28 cellular contexts compared by ENCODE assay signal in the genomic region with DNA sequence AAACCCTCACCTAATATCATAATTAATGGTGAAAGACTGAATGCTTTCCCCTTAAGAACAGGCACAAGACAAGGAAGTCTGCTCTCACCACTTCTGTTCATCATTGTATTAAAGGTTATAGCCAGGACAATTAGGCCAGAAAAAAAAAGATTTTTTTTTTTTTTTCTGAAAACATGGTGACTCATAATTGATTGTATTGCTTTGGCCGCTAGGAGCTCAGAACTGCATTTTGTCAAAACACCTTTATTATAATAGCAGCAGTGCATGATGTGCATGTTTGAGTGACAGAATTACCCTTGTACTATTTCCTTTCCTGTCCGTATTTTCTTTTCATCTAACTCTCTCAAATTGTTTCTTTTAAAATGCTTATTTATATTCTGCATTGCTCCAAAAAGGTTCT.
DNase-seq lines count a peak whose midpoint lies in the region; ATAC-seq, FAIRE-seq and TF ChIP-seq lines count a peak whose summit lies in the region.
"Had no signal": no experiment of that assay in that cellular context is flagged by ENCODE, and none has a peak within 500 bp of the region (broad histone marks: within the 10 kb centered on the region; RNA-seq: fewer than 3 reads in every experiment).

No MANE protein-coding gene starts in this region.

- no peak overlapping the region for H2AFZ ChIP-seq in astrocyte (ENCODE audit: low read depth, low read length)

- H3K4me2 ChIP-seq in astrocyte (ENCODE audit: low read length), result no peak overlapping the region

- H3K4me3 ChIP-seq in astrocyte (ENCODE audit: insufficient read depth, low read depth, low read length) (no peak overlapping the region), epithelial cell of esophagus (ENCODE audit: low read length) (no peak overlapping the region), adrenal gland (no peak overlapping the region)
- H3K4me3 ChIP-seq: left ventricle myocardium inferior, thyroid gland had no signal

- H3K27ac ChIP-seq in astrocyte (ENCODE audit: low read depth, low read length) (no peak overlapping the region), substantia nigra (ENCODE audit: low read depth, low read length, poor library complexity, severe bottlenecking) (no peak overlapping the region), adrenal gland (no peak overlapping the region)
- H3K27ac ChIP-seq: HL-60, left ventricle myocardium inferior, thyroid gland, VCaP had no signal

- intact Hi-C loops in natural killer cell (cut with micrococcal nuclease) (no loop called here), adrenal gland (cut with DNase I) (no loop called here)
- intact Hi-C loops in activated T-helper 2 cell treated with anti-CD3 and anti-CD28 coated beads, Interferon-gamma antibody, Interleukin-2, Interleukin-4, amounts not matched to agents 10 μg/mL and 5 μg/mL and 100 μg/mL, durations not matched to agents 14 hours and 24 hours and 36 hours (cut with micrococcal nuclease), result no loop called here

- H3K27ac Mint-ChIP-seq in natural killer cell (peak overlapping the region; percentile 17 to 84), astrocyte (ENCODE audit: unreplicated experiment) (no peak overlapping the region)
- no peak overlapping the region for H3K27ac Mint-ChIP-seq in natural killer cell treated with Interleukin-12 subunit alpha and Interleukin-12 subunit beta and Interleukin-15 and Interleukin-18, amount 100 ng/mL, for 72 hours
- no peak overlapping the region for H3K27ac Mint-ChIP-seq in activated T-helper 2 cell treated with anti-CD3 and anti-CD28 coated beads, Interferon-gamma antibody, Interleukin-2, Interleukin-4, amounts not matched to agents 10 μg/mL and 5 μg/mL and 100 μg/mL, durations not matched to agents 14 hours and 24 hours and 36 hours
- H3K27ac Mint-ChIP-seq: activated CD4-positive, alpha-beta T cell treated with anti-CD3 and anti-CD28 coated beads, Interleukin-2, amount 10 ng/mL, durations not matched to agents 7 days and 5 days; dendritic cell treated with granulocyte-macrophage colony-stimulating factor and Interleukin-4, amounts not matched to agents 40 ng/mL and 50 ng/mL, for 4 days; stimulated activated naive CD8-positive, alpha-beta T cell treated with anti-CD3 and anti-CD28 coated beads, Interleukin-15, amount 100 ng/mL, for 72 hours; T-helper 2 cell treated with Interferon-gamma antibody and Interleukin-4, amounts not matched to agents 5 μg/mL and 100 μg/mL, for 36 hours had no signal

- H3K4me3 Mint-ChIP-seq in natural killer cell (no peak overlapping the region), astrocyte (ENCODE audit: unreplicated experiment) (no peak overlapping the region)
- no peak overlapping the region for H3K4me3 Mint-ChIP-seq in natural killer cell treated with Interleukin-12 subunit alpha and Interleukin-12 subunit beta and Interleukin-15 and Interleukin-18, amount 100 ng/mL, for 72 hours
- no peak overlapping the region for H3K4me3 Mint-ChIP-seq in activated T-helper 2 cell treated with anti-CD3 and anti-CD28 coated beads, Interferon-gamma antibody, Interleukin-2, Interleukin-4, amounts not matched to agents 10 μg/mL and 5 μg/mL and 100 μg/mL, durations not matched to agents 14 hours and 24 hours and 36 hours (ENCODE audit: low read depth)
- H3K4me3 Mint-ChIP-seq: activated CD4-positive, alpha-beta T cell treated with anti-CD3 and anti-CD28 coated beads, Interleukin-2, amount 10 ng/mL, durations not matched to agents 7 days and 5 days; dendritic cell treated with granulocyte-macrophage colony-stimulating factor and Interleukin-4, amounts not matched to agents 40 ng/mL and 50 ng/mL, for 4 days; stimulated activated naive CD8-positive, alpha-beta T cell treated with anti-CD3 and anti-CD28 coated beads, Interleukin-15, amount 100 ng/mL, for 72 hours; T-helper 2 cell treated with Interferon-gamma antibody and Interleukin-4, amounts not matched to agents 5 μg/mL and 100 μg/mL, for 36 hours had no signal

- TF ChIP-seq CTCF in natural killer cell (IDR thresholded peaks at IDR 0.05), result no peak
- peak; percentile 17 for TF ChIP-seq CTCF in astrocyte (IDR thresholded peaks at IDR 0.05; ENCODE audit: insufficient read depth, low read depth, low read length)
- TF ChIP-seq CTCF in epithelial cell of esophagus (IDR thresholded peaks at IDR 0.05; ENCODE audit: insufficient read depth, low read depth, low read length, missing control alignments), result peak; percentile 12
- TF ChIP-seq CTCF in adrenal gland (IDR thresholded peaks at IDR 0.05), result peak in 1 of 6 experiments; percentile 0

- H3K79me2 ChIP-seq in astrocyte (ENCODE audit: insufficient read depth, low read length), result no peaks in the 10 kb centered on the region

- no peak for FAIRE-seq in astrocyte (lab: Jason Lieb, UNC)
- FAIRE-seq: small intestine had no signal

- no peak for ATAC-seq in natural killer cell
- ATAC-seq in natural killer cell treated with Interleukin-12 subunit alpha and Interleukin-12 subunit beta and Interleukin-15 and Interleukin-18, amount 100 ng/mL, for 72 hours, result no peak
- ATAC-seq: stimulated activated naive CD8-positive, alpha-beta T cell treated with anti-CD3 and anti-CD28 coated beads, Interleukin-15, amount 100 ng/mL, for 72 hours had no signal

- H3K9me3 ChIP-seq in astrocyte (ENCODE audit: insufficient read depth, low read depth, low read length) (no peaks in the 10 kb centered on the region), adrenal gland (replicated peaks in 1 of 3) (no peaks in the 10 kb centered on the region)
- H3K9me3 ChIP-seq: BE2C, left ventricle myocardium inferior, thyroid gland had no signal

- DNase-seq in natural killer cell (no peak), astrocyte (ENCODE audit: low read depth) (no peak), epithelial cell of esophagus (ENCODE audit: low read depth) (no peak), substantia nigra (lab: John Stamatoyannopoulos, UW) (no peak), NCI-H1417 treated with DMSO at 0.1 percent for 48 hours (lab: John Stamatoyannopoulos, UW) (no peak), adrenal gland (no peak)
- no peak for DNase-seq in natural killer cell treated with Interleukin-12 subunit alpha and Interleukin-12 subunit beta and Interleukin-15 and Interleukin-18, amount 100 ng/mL, for 72 hours (ENCODE audit: low spot score)
- DNase-seq in activated T-helper 2 cell treated with anti-CD3 and anti-CD28 coated beads, Interferon-gamma antibody, Interleukin-2, Interleukin-4, amounts not matched to agents 10 μg/mL and 5 μg/mL and 100 μg/mL, durations not matched to agents 14 hours and 24 hours and 36 hours (ENCODE audit: low spot score), result no peak
- DNase-seq: activated CD4-positive, alpha-beta T cell treated with anti-CD3 and anti-CD28 coated beads, Interleukin-2, amount 10 ng/mL, durations not matched to agents 7 days and 5 days; activated naive CD4-positive, alpha-beta T cell treated with Interleukin-2 at 50 U/mL for 16 hours; activated T-cell treated with anti-CD3 and anti-CD28 coated beads, Interleukin-2, amount 50 U/mL, for 48 hours; BE2C; caudate nucleus; COR-L47; glutamatergic neuron; islet precursor cell; Karpas-422; left ventricle myocardium inferior; NCI-H146; NCI-H446 treated with DMSO at 0.1 percent for 48 hours; retina; small intestine; stimulated activated naive CD8-positive, alpha-beta T cell treated with anti-CD3 and anti-CD28 coated beads, Interleukin-15, amount 100 ng/mL, for 72 hours; thyroid gland had no signal

- no peak overlapping the region for H3K9ac ChIP-seq in astrocyte (ENCODE audit: low read length)

- H3K27me3 Mint-ChIP-seq in natural killer cell (ENCODE audit: low read depth in 2 of 2) (no peaks in the 10 kb centered on the region), astrocyte (ENCODE audit: low read depth, unreplicated experiment) (no peaks in the 10 kb centered on the region)
- no peaks in the 10 kb centered on the region for H3K27me3 Mint-ChIP-seq in natural killer cell treated with Interleukin-12 subunit alpha and Interleukin-12 subunit beta and Interleukin-15 and Interleukin-18, amount 100 ng/mL, for 72 hours
- H3K27me3 Mint-ChIP-seq in activated T-helper 2 cell treated with anti-CD3 and anti-CD28 coated beads, Interferon-gamma antibody, Interleukin-2, Interleukin-4, amounts not matched to agents 10 μg/mL and 5 μg/mL and 100 μg/mL, durations not matched to agents 14 hours and 24 hours and 36 hours (ENCODE audit: low read depth), result no peaks in the 10 kb centered on the region
- H3K27me3 Mint-ChIP-seq: activated CD4-positive, alpha-beta T cell treated with anti-CD3 and anti-CD28 coated beads, Interleukin-2, amount 10 ng/mL, durations not matched to agents 7 days and 5 days; dendritic cell treated with granulocyte-macrophage colony-stimulating factor and Interleukin-4, amounts not matched to agents 40 ng/mL and 50 ng/mL, for 4 days; stimulated activated naive CD8-positive, alpha-beta T cell treated with anti-CD3 and anti-CD28 coated beads, Interleukin-15, amount 100 ng/mL, for 72 hours had no signal

- TF ChIP-seq POLR2A in adrenal gland (IDR thresholded peaks at IDR 0.05), result no peak

- H3K36me3 ChIP-seq in astrocyte (ENCODE audit: insufficient read depth, low read length), result peaks cover 14% of the 10 kb centered on the region
- peaks cover 0 to 31% of the 10 kb centered on the region in 2 donors for H3K36me3 ChIP-seq in adrenal gland (replicated peaks in 1 of 2)

- H3K4me1 ChIP-seq in astrocyte (ENCODE audit: insufficient read depth, low read length), result peaks cover 18% of the 10 kb centered on the region
- H3K4me1 ChIP-seq in adrenal gland (replicated peaks in 1 of 2), result no peaks in the 10 kb centered on the region
- H3K4me1 ChIP-seq: BE2C, thyroid gland had no signal

- H4K20me1 ChIP-seq in astrocyte (ENCODE audit: insufficient read depth, low read length), result peaks cover 5% of the 10 kb centered on the region

- H3K9me3 Mint-ChIP-seq in natural killer cell (no peaks in the 10 kb centered on the region), astrocyte (ENCODE audit: unreplicated experiment) (no peaks in the 10 kb centered on the region)
- no peaks in the 10 kb centered on the region for H3K9me3 Mint-ChIP-seq in natural killer cell treated with Interleukin-12 subunit alpha and Interleukin-12 subunit beta and Interleukin-15 and Interleukin-18, amount 100 ng/mL, for 72 hours
- H3K9me3 Mint-ChIP-seq in activated T-helper 2 cell treated with anti-CD3 and anti-CD28 coated beads, Interferon-gamma antibody, Interleukin-2, Interleukin-4, amounts not matched to agents 10 μg/mL and 5 μg/mL and 100 μg/mL, durations not matched to agents 14 hours and 24 hours and 36 hours, result no peaks in the 10 kb centered on the region
- H3K9me3 Mint-ChIP-seq: activated CD4-positive, alpha-beta T cell treated with anti-CD3 and anti-CD28 coated beads, Interleukin-2, amount 10 ng/mL, durations not matched to agents 7 days and 5 days; dendritic cell treated with granulocyte-macrophage colony-stimulating factor and Interleukin-4, amounts not matched to agents 40 ng/mL and 50 ng/mL, for 4 days; stimulated activated naive CD8-positive, alpha-beta T cell treated with anti-CD3 and anti-CD28 coated beads, Interleukin-15, amount 100 ng/mL, for 72 hours; T-helper 2 cell treated with Interferon-gamma antibody and Interleukin-4, amounts not matched to agents 5 μg/mL and 100 μg/mL, for 36 hours had no signal

- 56 to 65% (median 60%) methylated on average over 2 of the region's 2 CpGs for whole genome bisulfite sequencing in adrenal gland, 4 donors

- H3K36me3 Mint-ChIP-seq in natural killer cell (no peaks in the 10 kb centered on the region), astrocyte (ENCODE audit: low read depth, unreplicated experiment) (peaks cover 19% of the 10 kb centered on the region)
- H3K36me3 Mint-ChIP-seq in natural killer cell treated with Interleukin-12 subunit alpha and Interleukin-12 subunit beta and Interleukin-15 and Interleukin-18, amount 100 ng/mL, for 72 hours, result peaks cover 12% of the 10 kb centered on the region
- peaks cover 36% of the 10 kb centered on the region for H3K36me3 Mint-ChIP-seq in activated T-helper 2 cell treated with anti-CD3 and anti-CD28 coated beads, Interferon-gamma antibody, Interleukin-2, Interleukin-4, amounts not matched to agents 10 μg/mL and 5 μg/mL and 100 μg/mL, durations not matched to agents 14 hours and 24 hours and 36 hours (ENCODE audit: low read depth)

- H3K27me3 ChIP-seq in astrocyte (ENCODE audit: insufficient read depth, low read length) (no peaks in the 10 kb centered on the region), adrenal gland (no peaks in the 10 kb centered on the region)
- H3K27me3 ChIP-seq: BE2C, thyroid gland had no signal

- H3K4me1 Mint-ChIP-seq in natural killer cell (peaks cover 21 to 27% of the 10 kb centered on the region in 2 donors), astrocyte (ENCODE audit: low read depth, unreplicated experiment) (peaks cover 18% of the 10 kb centered on the region)
- peaks cover 23 to 24% of the 10 kb centered on the region in 2 donors for H3K4me1 Mint-ChIP-seq in natural killer cell treated with Interleukin-12 subunit alpha and Interleukin-12 subunit beta and Interleukin-15 and Interleukin-18, amount 100 ng/mL, for 72 hours (ENCODE audit: low read depth in 2 of 2)
- H3K4me1 Mint-ChIP-seq in activated T-helper 2 cell treated with anti-CD3 and anti-CD28 coated beads, Interferon-gamma antibody, Interleukin-2, Interleukin-4, amounts not matched to agents 10 μg/mL and 5 μg/mL and 100 μg/mL, durations not matched to agents 14 hours and 24 hours and 36 hours (ENCODE audit: low read depth), result peaks cover 3% of the 10 kb centered on the region

Comparison
In these comparisons a context has a peak if more than half of its experiments do, and no peak if none do; other contexts are left out.
1. H3K27ac Mint-ChIP-seq: peak in natural killer cell (2 of 2); none in natural killer cell treated with Interleukin-12 subunit alpha and Interleukin-12 subunit beta and Interleukin-15 and Interleukin-18, amount 100 ng/mL, for 72 hours (0 of 2), astrocyte (single experiment) and activated T-helper 2 cell treated with anti-CD3 and anti-CD28 coated beads, Interferon-gamma antibody, Interleukin-2, Interleukin-4, amounts not matched to agents 10 μg/mL and 5 μg/mL and 100 μg/mL, durations not matched to agents 14 hours and 24 hours and 36 hours (single experiment).